In the genomic region with DNA sequence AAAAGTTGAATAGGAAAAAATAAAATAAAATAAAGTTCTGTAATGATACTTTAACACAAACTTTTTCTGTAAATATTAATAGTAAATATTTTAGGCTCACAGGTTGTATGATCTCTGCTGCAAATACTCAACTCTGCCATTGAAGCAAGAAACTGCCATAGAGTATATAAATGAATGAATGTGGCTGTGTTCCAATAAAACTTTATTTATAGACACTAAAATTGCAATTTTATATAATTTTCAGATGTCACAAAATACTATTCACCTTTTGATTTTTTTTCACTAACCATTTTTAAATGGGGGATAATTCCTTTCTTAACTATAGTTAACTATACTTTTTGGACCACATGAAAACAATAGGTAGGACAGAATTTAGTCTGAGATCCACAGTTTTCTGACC, we compare ENCODE assay signal across 33 cellular contexts. TPM values are rescaled to one million over a fixed set of nuclear protein-coding genes. Genes with fewer than 3 reads are reported as not detected.
DNase-seq lines count a peak whose midpoint lies in the region; ATAC-seq, FAIRE-seq and TF ChIP-seq lines count a peak whose summit lies in the region.
"Had no signal": no experiment of that assay in that cellular context is flagged by ENCODE, and none has a peak within 500 bp of the region (broad histone marks: within the 10 kb centered on the region; RNA-seq: fewer than 3 reads in every experiment).

No MANE protein-coding gene starts in this region.

- H3K79me2 ChIP-seq in GM12878 (ENCODE audit: control insufficient read depth, insufficient read depth, low read length), result no peaks in the 10 kb centered on the region
- no peaks in the 10 kb centered on the region for H3K79me2 ChIP-seq in K562 (ENCODE audit: control insufficient read depth, insufficient read depth, low read length)
- no peaks in the 10 kb centered on the region for H3K79me2 ChIP-seq in osteoblast (ENCODE audit: insufficient read depth, low read length)

- H3K27me3 ChIP-seq in GM12878 (replicated peaks in 1 of 2; ENCODE audit: control insufficient read depth in 2 of 2, insufficient read depth in 2 of 2, low read length in 1 of 2) (no peaks in the 10 kb centered on the region), K562 (ENCODE audit: control insufficient read depth in 2 of 2, insufficient read depth in 2 of 2, low read length in 2 of 2) (0 out of 5 replicates have a peak, but pooled peaks cover 0 to 3% of the 10 kb centered on the region in 2 experiments), testis (no peaks in the 10 kb centered on the region), osteoblast (ENCODE audit: insufficient read depth, low read length) (peaks cover 6% of the 10 kb centered on the region)
- H3K27me3 ChIP-seq: BE2C; BLaER1; BLaER1 treated with 17β-estradiol and CSF1 and Interleukin-3, amounts not matched to agents 10 nM and 100 nM had no signal

- FAIRE-seq in GM12878 (lab: Jason Lieb, UNC) (no peak), K562 (lab: Jason Lieb, UNC) (no peak), kidney (lab: Jason Lieb, UNC) (peak; percentile 47)
- FAIRE-seq: A204.1, A549, D721Med had no signal

- ATAC-seq in GM12878, result no peak
- ATAC-seq in K562, result no peak
- ATAC-seq: A549; CD8-positive, alpha-beta T cell had no signal

- TF ChIP-seq CTCF in GM12878 (IDR thresholded peaks at IDR 0.05 in 2 of 3, conservative IDR thresholded peaks at IDR 0.05 in 1 of 3; ENCODE audit: control insufficient read depth in 2 of 3, extremely low read depth in 1 of 3, insufficient read depth in 1 of 3, low read depth in 3 of 3, low read length in 3 of 3) (no peak), K562 (IDR thresholded peaks at IDR 0.05 in 2 of 3, conservative IDR thresholded peaks at IDR 0.05 in 1 of 3; ENCODE audit: insufficient read depth in 2 of 3, low read depth in 1 of 3, low read length in 3 of 3) (no peak), kidney (IDR thresholded peaks at IDR 0.05; ENCODE audit: borderline replicate concordance, extremely low read depth, insufficient read depth) (no peak), testis (IDR thresholded peaks at IDR 0.05) (no peak), osteoblast (IDR thresholded peaks at IDR 0.05; ENCODE audit: extremely low read depth, low read depth, low read length) (no peak)

- no peak for TF ChIP-seq EP300 in GM12878 (IDR thresholded peaks at IDR 0.05; ENCODE audit: borderline replicate concordance in 1 of 2, control insufficient read depth in 1 of 2, low read depth in 2 of 2, low read length in 2 of 2)
- TF ChIP-seq EP300 in K562 (IDR thresholded peaks at IDR 0.05; ENCODE audit: low read length), result no peak

- H4K20me1 ChIP-seq in GM12878 (ENCODE audit: control insufficient read depth, insufficient read depth), result no peaks in the 10 kb centered on the region
- no peaks in the 10 kb centered on the region for H4K20me1 ChIP-seq in K562 (replicated peaks; ENCODE audit: control insufficient read depth, insufficient read depth, low read length)
- H4K20me1 ChIP-seq in osteoblast (ENCODE audit: insufficient read depth, low read length), result no peaks in the 10 kb centered on the region
- H4K20me1 ChIP-seq: BLaER1; BLaER1 treated with 17β-estradiol and CSF1 and Interleukin-3, amounts not matched to agents 10 nM and 100 nM had no signal

- RAD21 ChIA-PET in GM12878 (lab: Charles Lee; ENCODE audit: unreplicated experiment), result no interaction called here

- SMC1A ChIA-PET in GM12878 (lab: Charles Lee; ENCODE audit: uncharacterized antibody, unreplicated experiment), result interaction anchor here (1.3 to 1.7 kb wide), 2 partner anchors 8 to 11 kb away, joined by 3 to 9 read pairs; no protein-coding TSS in a partner anchor

- BruUV-seq in GM12878 (replicated peaks; lab: Mats Ljungman, UMichigan) (no TSS peak), K562 (replicated peaks; lab: Mats Ljungman, UMichigan) (no TSS peak)

- H3K4me2 ChIP-seq in GM12878 (ENCODE audit: control insufficient read depth, insufficient read depth) (no peak overlapping the region), K562 (ENCODE audit: insufficient read depth, low read length) (no peak overlapping the region), osteoblast (ENCODE audit: insufficient read depth, low read length) (no peak overlapping the region)
- H3K4me2 ChIP-seq: A549; BLaER1; BLaER1 treated with 17β-estradiol and CSF1 and Interleukin-3, amounts not matched to agents 10 nM and 100 nM had no signal

- H3K36me3 ChIP-seq in GM12878 (ENCODE audit: control insufficient read depth in 2 of 2, insufficient read depth in 2 of 2, low read length in 1 of 2), result no peaks in the 10 kb centered on the region
- H3K36me3 ChIP-seq in K562 (ENCODE audit: control insufficient read depth, insufficient read depth, low read length), result no peaks in the 10 kb centered on the region
- no peaks in the 10 kb centered on the region for H3K36me3 ChIP-seq in kidney (ENCODE audit: control insufficient read depth in 1 of 2, insufficient read depth in 2 of 2, low read length in 2 of 2)
- no peaks in the 10 kb centered on the region for H3K36me3 ChIP-seq in testis (ENCODE audit: low read depth, missing control alignments)
- H3K36me3 ChIP-seq in osteoblast (ENCODE audit: insufficient read depth, low read length), result no peaks in the 10 kb centered on the region
- H3K36me3 ChIP-seq: BE2C; BLaER1; BLaER1 treated with 17β-estradiol and CSF1 and Interleukin-3, amounts not matched to agents 10 nM and 100 nM had no signal

- CTCF ChIA-PET in GM12878 (lab: Yijun Ruan, JAX), result interaction anchor here (2.1 kb wide), 1 partner anchor 8 kb away, joined by 11 read pairs; no protein-coding TSS in a partner anchor
- CTCF ChIA-PET in K562 (lab: Yijun Ruan, JAX; ENCODE audit: low intra/inter-chr PET ratio), result no interaction called here

- no peak for TF ChIP-seq POLR2A in GM12878 (IDR thresholded peaks at IDR 0.05; ENCODE audit: low read depth, low read length)
- no peak for TF ChIP-seq POLR2A in K562 (conservative IDR thresholded peaks at IDR 0.05)
- TF ChIP-seq POLR2A in testis (IDR thresholded peaks at IDR 0.05), result no peak

- no peak overlapping the region for H2AFZ ChIP-seq in GM12878 (ENCODE audit: control insufficient read depth, low read depth, low read length)
- no peak overlapping the region for H2AFZ ChIP-seq in K562 (ENCODE audit: low read depth, low read length)
- no peak overlapping the region for H2AFZ ChIP-seq in osteoblast (ENCODE audit: low read length)

- POLR2A ChIA-PET in GM12878 (lab: Charles Lee), result no interaction called here
- POLR2A ChIA-PET in K562 (lab: Yijun Ruan, JAX), result interaction anchor here (0.7 to 2.1 kb wide), 2 partner anchors 10 to 139 kb away, joined by 5 read pairs; no protein-coding TSS in a partner anchor

- TF ChIP-seq RAD21 in GM12878 (IDR thresholded peaks at IDR 0.05; ENCODE audit: insufficient read depth, low read depth, low read length) (no peak), K562 (CRISPR knock-in tag; conservative IDR thresholded peaks at IDR 0.05 in 1 of 2, IDR thresholded peaks at IDR 0.05 in 1 of 2) (no peak)

- H3K4me3 ChIP-seq in GM12878, result no peak overlapping the region
- H3K4me3 ChIP-seq in K562, result no peak overlapping the region
- no peak overlapping the region for H3K4me3 ChIP-seq in kidney (ENCODE audit: low read length in 2 of 2)
- no peak overlapping the region for H3K4me3 ChIP-seq in testis
- no peak overlapping the region for H3K4me3 ChIP-seq in osteoblast (ENCODE audit: insufficient read depth, low read length)
- H3K4me3 ChIP-seq: A549; BLaER1; BLaER1 treated with 17β-estradiol and CSF1 and Interleukin-3, amounts not matched to agents 10 nM and 100 nM had no signal

- H3K4me1 ChIP-seq in GM12878 (ENCODE audit: control insufficient read depth, insufficient read depth, low read length), result peaks cover 4% of the 10 kb centered on the region; the same call in 1 of the 2 replicates
- peaks cover 0 to 11% of the 10 kb centered on the region in 2 experiments; a peak in 3 of 5 replicates for H3K4me1 ChIP-seq in K562 (replicated peaks in 1 of 2; ENCODE audit: control insufficient read depth in 2 of 2, insufficient read depth in 2 of 2, low read length in 2 of 2)
- no peaks in the 10 kb centered on the region for H3K4me1 ChIP-seq in kidney (ENCODE audit: control insufficient read depth in 1 of 2, insufficient read depth in 1 of 2, low read depth in 1 of 2, low read length in 2 of 2)
- no peaks in the 10 kb centered on the region for H3K4me1 ChIP-seq in testis
- no peaks in the 10 kb centered on the region for H3K4me1 ChIP-seq in osteoblast (ENCODE audit: insufficient read depth, low read length)
- H3K4me1 ChIP-seq: A549 had no signal

- no peak overlapping the region for H3K9ac ChIP-seq in GM12878 (ENCODE audit: control insufficient read depth, insufficient read depth, low read length)
- H3K9ac ChIP-seq in K562 (ENCODE audit: insufficient read depth in 1 of 2, low read depth in 2 of 2, low read length in 2 of 2), result no peak overlapping the region
- no peak overlapping the region for H3K9ac ChIP-seq in kidney (ENCODE audit: low read length in 2 of 2)
- H3K9ac ChIP-seq: BLaER1; BLaER1 treated with 17β-estradiol and CSF1 and Interleukin-3, amounts not matched to agents 10 nM and 100 nM had no signal

- no peak overlapping the region for H3K27ac ChIP-seq in GM12878 (ENCODE audit: control insufficient read depth, insufficient read depth)
- H3K27ac ChIP-seq in K562 (ENCODE audit: extremely low read depth, low read depth, low read length), result no peak overlapping the region
- no peak overlapping the region for H3K27ac ChIP-seq in kidney (ENCODE audit: low read depth in 2 of 2, low read length in 2 of 2)
- H3K27ac ChIP-seq in testis, result no peak overlapping the region
- no peak overlapping the region for H3K27ac ChIP-seq in osteoblast (ENCODE audit: low read depth, low read length)
- H3K27ac ChIP-seq: 22Rv1; A549; BLaER1; BLaER1 treated with 17β-estradiol and CSF1 and Interleukin-3, amounts not matched to agents 10 nM and 100 nM; C4-2B had no signal

- in situ Hi-C loops in GM12878 (cut with MboI) (loop anchor here (5.0 to 25.0 kb wide), 3 partner anchors 257 to 1787 kb away; no protein-coding TSS in a partner anchor), K562 (cut with MboI) (loop anchor here (5.0 kb wide), 2 partner anchors 107 to 1557 kb away; no protein-coding TSS in a partner anchor)

- no peaks in the 10 kb centered on the region for H3K9me3 ChIP-seq in GM12878 (replicated peaks; ENCODE audit: control insufficient read depth, insufficient read depth, low read length)
- H3K9me3 ChIP-seq in K562 (replicated peaks; ENCODE audit: control insufficient read depth, insufficient read depth, low read depth, low read length), result no peaks in the 10 kb centered on the region
- no peaks in the 10 kb centered on the region for H3K9me3 ChIP-seq in kidney (ENCODE audit: control insufficient read depth in 1 of 2, low read length in 2 of 2)
- no peaks in the 10 kb centered on the region for H3K9me3 ChIP-seq in testis
- no peaks in the 10 kb centered on the region for H3K9me3 ChIP-seq in osteoblast (ENCODE audit: low read depth, low read length)
- H3K9me3 ChIP-seq: A549; BE2C; BLaER1; BLaER1 treated with 17β-estradiol and CSF1 and Interleukin-3, amounts not matched to agents 10 nM and 100 nM; Caco-2 had no signal

- intact Hi-C loops in GM12878 (cut with micrococcal nuclease; ENCODE audit: unreplicated experiment), result loop anchor here (5.0 to 10.0 kb wide), 5 partner anchors 127 to 1557 kb away; a partner anchor contains a TSS
- intact Hi-C loops in K562 (cut with micrococcal nuclease), result loop anchor here (5.0 to 10.0 kb wide), 2 partner anchors 389 to 1557 kb away; no protein-coding TSS in a partner anchor
- intact Hi-C loops in kidney (cut with DNase I), result no loop called here
- intact Hi-C loops in posterior vena cava (cut with DNase I), result loop anchor here in 1 of 2 donors (5.0 kb wide), 1 partner anchor 1557 kb away; no protein-coding TSS in a partner anchor
- intact Hi-C loops in testis (cut with DNase I; ENCODE audit: low total_unique reads), result loop anchor here (10.0 kb wide), 1 partner anchor 1559 kb away; no protein-coding TSS in a partner anchor

- no peaks in the 10 kb centered on the region for H3K9me1 ChIP-seq in K562 (ENCODE audit: control insufficient read depth, insufficient read depth, low read length)

- DNase-seq in GM12878 (ENCODE audit: low read depth, low spot score) (no peak), K562 (ENCODE audit: extremely low read depth in 1 of 4, low spot score in 3 of 4) (no peak), kidney (no peak), posterior vena cava (ENCODE audit: low spot score) (no peak), testis (no peak), osteoblast (ENCODE audit: insufficient read length, low spot score, missing footprints) (no peak)
- DNase-seq: 8988T; ACHN; AML-193; BE2C; C1 segment of cervical spinal cord; Caco-2; Calu3; CD4-positive, alpha-beta memory T cell; CD4-positive, alpha-beta T cell; CD4-positive, CD25-positive, alpha-beta regulatory T cell; CD8-positive, alpha-beta memory T cell; CD8-positive, alpha-beta T cell; COR-L47; DMS 273 treated with DMSO at 0.1 percent for 48 hours; DMS153; DMS53; DMS79; DMS79 treated with DMSO at 0.1 percent for 48 hours; DND-41; EL had no signal

RNA-seq across cellular contexts. Expression of a gene that starts 16.0 kb away (rescaled TPM):
- total RNA-seq in GM12878 (2013; cell fraction: nucleolus; rRNA removed), result 20.5 and 22.9 TPM in 2 replicates
- total RNA-seq in GM12878 (2014; rRNA removed) (15.4 and 18.4 TPM in 2 replicates), GM12878 (2014; rRNA removed; fragmentation: Illumina TruSeq; extraction: Trizol) (35.7 and 36.2 TPM in 2 replicates), GM12878 (2021) (35.7 and 38.9 TPM in 2 replicates), K562 (2014; rRNA removed) (18.1 and 20.0 TPM in 2 replicates), K562 (2014; rRNA removed; fragmentation: Illumina TruSeq; extraction: Trizol) (59.3 and 68.7 TPM in 2 replicates), K562 (2015; rRNA removed; fragmentation: Illumina TruSeq; extraction: Trizol) (61.0 and 65.8 TPM in 2 replicates), K562 (2021) (91.9 and 95.4 TPM in 2 replicates), kidney (48.3 TPM), posterior vena cava (10 to 100 TPM; 47.3 to 50.9 TPM), testis (10 to 100 TPM; 28.6 to 49.6 TPM), osteoblast (19.2 and 23.0 TPM in 2 replicates)
- 46.4 TPM for polyA plus RNA-seq in GM12878 (2011; ENCODE audit: low read depth)
- polyA plus RNA-seq in GM12878 (2011; rRNA removed) (28.8 and 34.8 TPM in 2 replicates), GM12878 (2014; fragmentation: Illumina TruSeq; extraction: Trizol) (50.0 and 50.2 TPM in 2 replicates), GM12878 (2014; fragmentation: Nextera tagmentation; extraction: Ambion mirVana) (10 to 100 TPM; 69.3 to 75.6 TPM), GM12878 (2014; rRNA removed) (31.4 and 32.4 TPM in 2 replicates), GM12878 (2016; fragmentation: Nextera tagmentation; extraction: Ambion mirVana) (10 to 100 TPM; 69.4 to 72.5 TPM), K562 (2011; rRNA removed) (35.4 and 45.3 TPM in 2 replicates), K562 (2014; fragmentation: Illumina TruSeq; extraction: Trizol) (113 and 128 TPM in 2 replicates), K562 (2014; fragmentation: Nextera tagmentation; extraction: Ambion mirVana) (100 to 1,000 TPM; 178 to 184 TPM), K562 (2014; rRNA removed) (76.8 and 78.9 TPM in 2 replicates), kidney (ENCODE audit: insufficient read depth, low read depth, low replicate concordance) (97.8 TPM), testis (ENCODE audit: insufficient read depth, low read depth, low replicate concordance) (165 TPM)
- 11.1 and 12.5 TPM in 2 replicates for polyA plus RNA-seq in GM12878 (2011; cell fraction: cytosol; rRNA removed)
- 17.4 and 18.8 TPM in 2 replicates for polyA plus RNA-seq in GM12878 (2011; cell fraction: nucleus; rRNA removed)
- 61.0 and 62.8 TPM in 2 replicates for polyA plus RNA-seq in GM12878 (2012)
- 3.5 and 3.7 TPM in 2 replicates for polyA minus RNA-seq in GM12878 (2011; rRNA and poly(A)+ RNA removed)
- polyA minus RNA-seq in GM12878 (2011; cell fraction: cytosol; rRNA and poly(A)+ RNA removed), result 4.1 and 11.2 TPM in 2 replicates
- 7.0 and 8.0 TPM in 2 replicates for polyA minus RNA-seq in GM12878 (2011; cell fraction: nucleus; rRNA and poly(A)+ RNA removed)
- total RNA-seq in K562 (2011; cell fraction: chromatin; rRNA removed; ENCODE audit: low replicate concordance), result 31.5 and 93.7 TPM in 2 replicates
- 17.1 and 19.3 TPM in 2 replicates for total RNA-seq in K562 (2011; cell fraction: nucleolus; rRNA removed)
- total RNA-seq in K562 (2011; cell fraction: nucleoplasm; rRNA removed), result 43.2 and 52.5 TPM in 2 replicates
- 15.7 and 19.3 TPM in 2 replicates for polyA plus RNA-seq in K562 (2011; cell fraction: cytosol; rRNA removed)
- polyA plus RNA-seq in K562 (2011; cell fraction: nucleus; rRNA removed), result 26.0 and 40.1 TPM in 2 replicates
- polyA plus RNA-seq in K562 (2012), result 104 and 159 TPM in 2 replicates
- polyA minus RNA-seq in K562 (2011; rRNA and poly(A)+ RNA removed), result 11.8 and 17.7 TPM in 2 replicates
- polyA minus RNA-seq in K562 (2011; cell fraction: cytosol; rRNA and poly(A)+ RNA removed), result 14.3 and 22.0 TPM in 2 replicates
- 12.1 and 23.9 TPM in 2 replicates for polyA minus RNA-seq in K562 (2011; cell fraction: nucleus; rRNA and poly(A)+ RNA removed)
